Comparison of ENCODE assay signal across 10 cellular contexts in genomic region chr12:19402743-19403400, GRCh38. TPM values are rescaled to one million over a fixed set of nuclear protein-coding genes. Genes with fewer than 3 reads are reported as not detected.
DNase-seq lines count a peak whose midpoint lies in the region; ATAC-seq lines count a peak whose summit lies in the region.
"Had no signal": no experiment of that assay in that cellular context is flagged by ENCODE, and none has a peak within 500 bp of the region (broad histone marks: within the 10 kb centered on the region; RNA-seq: fewer than 3 reads in every experiment).

No MANE protein-coding gene starts in this region.

- H3K27ac ChIP-seq in SJCRH30, result peak overlapping the region; percentile 82
- H3K27ac ChIP-seq: tibial artery had no signal

- no peaks in the 10 kb centered on the region for H3K9me3 ChIP-seq in SJCRH30 (replicated peaks)
- H3K9me3 ChIP-seq: tibial artery had no signal

- H3K4me1 ChIP-seq in SJCRH30, result peaks cover 23% of the 10 kb centered on the region

- no peaks in the 10 kb centered on the region for H3K36me3 ChIP-seq in SJCRH30
- H3K36me3 ChIP-seq: tibial artery had no signal

- H3K4me3 ChIP-seq in SJCRH30, result no peak overlapping the region
- H3K4me3 ChIP-seq: skin epidermis, tibial artery had no signal

- peak; percentile 87 for DNase-seq in H4 (ENCODE audit: low spot score)
- DNase-seq in SJCRH30, result peak; percentile 97 to 98
- DNase-seq in glomerular endothelial cell (ENCODE audit: extremely low read depth, low read depth, low spot score), result peak; percentile 29
- DNase-seq in putamen (ENCODE audit: low spot score), result peak; percentile 11
- no peak for DNase-seq in cortex of kidney (lab: John Stamatoyannopoulos, UW)
- no peak for DNase-seq in NOMO-1 treated with DMSO at 0.1 percent for 48 hours (lab: John Stamatoyannopoulos, UW; ENCODE audit: unreplicated experiment)
- no peak for DNase-seq in activated CD4-positive, alpha-beta T cell treated with anti-CD3 and anti-CD28 coated beads, Interleukin-2, amount 50 U/mL, for 4 hours

- H3K27me3 ChIP-seq in SJCRH30, result no peaks in the 10 kb centered on the region
- H3K27me3 ChIP-seq: tibial artery had no signal

- no peak for ATAC-seq in HG03025 (IDR thresholded peaks at IDR 0.05; ENCODE audit: low FRiP score, unreplicated experiment)

RNA-seq across cellular contexts. Expression of gene AEBP2, which starts 36.4 kb away (rescaled TPM):
- total RNA-seq in H4 (2014; rRNA removed; shearing (Covaris generic)), result 7.4 and 7.7 TPM in 2 replicates
- 27.6 and 29.7 TPM in 2 replicates for total RNA-seq in SJCRH30 (2014; rRNA removed; shearing (Covaris generic))
- 16.7 and 24.7 TPM in 2 replicates for total RNA-seq in glomerular endothelial cell

Comparison
In these comparisons a context has a peak if more than half of its experiments do, and no peak if none do; other contexts are left out.
1. DNase-seq: peak in H4 (single experiment), SJCRH30 (2 of 2), glomerular endothelial cell (single experiment) and putamen (single experiment); none in cortex of kidney (single experiment), NOMO-1 treated with DMSO at 0.1 percent for 48 hours (single experiment) and activated CD4-positive, alpha-beta T cell treated with anti-CD3 and anti-CD28 coated beads, Interleukin-2, amount 50 U/mL, for 4 hours (0 of 2).